In the genomic region with DNA sequence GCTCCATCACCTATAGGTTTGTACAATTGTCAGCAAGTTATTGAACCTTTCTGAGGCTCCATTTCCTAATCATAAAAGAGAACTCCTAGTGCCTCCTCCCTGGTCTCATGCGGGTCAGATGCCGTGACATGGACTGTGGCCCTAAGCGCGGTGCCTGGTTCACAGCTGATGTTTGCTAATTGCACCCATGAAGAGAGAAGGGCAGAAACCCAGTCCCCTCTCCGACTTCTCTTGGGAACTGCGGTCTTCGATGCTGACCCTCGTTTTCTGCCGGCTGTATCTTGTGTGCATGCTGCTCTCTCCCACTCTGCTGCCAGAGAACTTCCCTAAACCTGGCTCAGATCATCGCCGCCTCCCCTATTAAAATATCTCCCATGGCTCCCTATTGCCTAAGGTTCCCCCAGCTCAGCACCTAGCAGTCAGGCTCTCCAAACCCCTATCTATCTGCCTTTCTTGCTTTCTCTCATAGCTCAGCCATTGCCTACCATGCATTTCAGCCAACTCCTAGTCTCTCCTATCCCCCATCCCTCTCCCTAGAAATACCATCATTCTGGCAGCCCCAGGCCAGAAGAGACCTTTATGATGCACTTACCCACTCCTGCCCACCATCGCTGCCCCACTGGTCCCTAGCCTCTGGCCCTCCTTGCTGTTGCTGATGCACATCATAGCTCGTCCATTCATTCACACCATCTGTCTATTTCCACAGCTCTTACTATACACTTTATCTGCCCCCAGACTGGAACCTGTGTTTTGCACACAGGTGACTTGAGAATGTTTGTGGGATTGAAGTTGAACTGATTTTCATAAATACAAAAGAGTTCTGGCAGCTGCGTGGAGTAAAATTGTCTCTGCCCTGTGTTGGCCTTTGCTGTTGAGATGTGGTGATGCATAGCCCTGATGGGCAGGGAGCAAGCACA, we compare ENCODE assay signal across 14 cellular contexts. TPM values are rescaled to one million over a fixed set of nuclear protein-coding genes. Genes with fewer than 3 reads are reported as not detected.
DNase-seq lines count a peak whose midpoint lies in the region; ATAC-seq and FAIRE-seq lines count a peak whose summit lies in the region.
"Had no signal": no experiment of that assay in that cellular context is flagged by ENCODE, and none has a peak within 500 bp of the region (broad histone marks: within the 10 kb centered on the region; RNA-seq: fewer than 3 reads in every experiment).

No MANE protein-coding gene starts in this region.

- peaks cover 77% of the 10 kb centered on the region for H3K4me1 Mint-ChIP-seq in activated CD4-positive, alpha-beta T cell treated with anti-CD3 and anti-CD28 coated beads, Interleukin-2, amount 10 ng/mL, durations not matched to agents 7 days and 5 days
- H3K4me1 Mint-ChIP-seq in central memory CD8-positive, alpha-beta T cell = peaks cover 71% of the 10 kb centered on the region
- peaks cover 82% of the 10 kb centered on the region for H3K4me1 Mint-ChIP-seq in stimulated activated memory B cell treated with anti-CD40 and anti-IgM and Interleukin-4, amounts not matched to agents 10 μg/mL and 1 μg/mL and 100 μg/mL, for 72 hours

- no peaks in the 10 kb centered on the region for H3K27me3 Mint-ChIP-seq in activated CD4-positive, alpha-beta T cell treated with anti-CD3 and anti-CD28 coated beads, Interleukin-2, amount 10 ng/mL, durations not matched to agents 7 days and 5 days
- no peaks in the 10 kb centered on the region for H3K27me3 Mint-ChIP-seq in central memory CD8-positive, alpha-beta T cell
- no peaks in the 10 kb centered on the region for H3K27me3 Mint-ChIP-seq in stimulated activated memory B cell treated with anti-CD40 and anti-IgM and Interleukin-4, amounts not matched to agents 10 μg/mL and 1 μg/mL and 100 μg/mL, for 72 hours

- H3K4me3 Mint-ChIP-seq in activated CD4-positive, alpha-beta T cell treated with anti-CD3 and anti-CD28 coated beads, Interleukin-2, amount 10 ng/mL, durations not matched to agents 7 days and 5 days = no peak overlapping the region
- H3K4me3 Mint-ChIP-seq in central memory CD8-positive, alpha-beta T cell = peak overlapping the region; percentile 7
- H3K4me3 Mint-ChIP-seq in stimulated activated memory B cell treated with anti-CD40 and anti-IgM and Interleukin-4, amounts not matched to agents 10 μg/mL and 1 μg/mL and 100 μg/mL, for 72 hours = peak overlapping the region; percentile 15

- FAIRE-seq in RCC 7860 (lab: Jason Lieb, UNC) = no peak

- peak overlapping the region; percentile 46 for H3K27ac Mint-ChIP-seq in activated CD4-positive, alpha-beta T cell treated with anti-CD3 and anti-CD28 coated beads, Interleukin-2, amount 10 ng/mL, durations not matched to agents 7 days and 5 days
- peak overlapping the region; percentile 19 for H3K27ac Mint-ChIP-seq in central memory CD8-positive, alpha-beta T cell (ENCODE audit: low read depth)
- peak overlapping the region; percentile 95 for H3K27ac Mint-ChIP-seq in stimulated activated memory B cell treated with anti-CD40 and anti-IgM and Interleukin-4, amounts not matched to agents 10 μg/mL and 1 μg/mL and 100 μg/mL, for 72 hours

- no peak for DNase-seq in activated CD4-positive, alpha-beta T cell treated with anti-CD3 and anti-CD28 coated beads, Interleukin-2, amount 10 ng/mL, durations not matched to agents 7 days and 5 days
- no peak for DNase-seq in activated CD4-positive, alpha-beta T cell treated with anti-CD3 and anti-CD28 coated beads, Interleukin-2, amount 50 U/mL, for 4 hours
- DNase-seq in NCI-H526 (lab: John Stamatoyannopoulos, UW) (peak; percentile 79 to 83), RCC 7860 (ENCODE audit: low spot score) (no peak), GOT3 (lab: John Stamatoyannopoulos, UW) (no peak), DMS114 treated with DMSO at 0.1 percent for 48 hours (lab: John Stamatoyannopoulos, UW; ENCODE audit: unreplicated experiment) (no peak)
- no peak for DNase-seq in central memory CD8-positive, alpha-beta T cell (ENCODE audit: low spot score in 2 of 2)
- DNase-seq: Caco-2; hippocampal formation; left lung; NCI-H1930; NCI-H524 treated with DMSO at 0.1 percent for 48 hours; stimulated activated CD4-positive, alpha-beta T cell treated with anti-CD3 and anti-CD28 coated beads, Interleukin-4, amount 100 ng/mL, for 1 hour had no signal

- POLR2A ChIA-PET in activated CD4-positive, alpha-beta T cell treated with anti-CD3 and anti-CD28 coated beads, Interleukin-2, amount 10 ng/mL, durations not matched to agents 7 days and 5 days (lab: Charles Lee) = no interaction called here

- CTCF ChIA-PET in activated CD4-positive, alpha-beta T cell treated with anti-CD3 and anti-CD28 coated beads, Interleukin-2, amount 10 ng/mL, durations not matched to agents 7 days and 5 days (lab: Charles Lee) = interaction anchor here (0.8 to 1.9 kb wide), 3 partner anchors 16 to 1415 kb away, joined by 3 to 7 read pairs (median 7); no protein-coding TSS in a partner anchor

- no peaks in the 10 kb centered on the region for H3K9me3 Mint-ChIP-seq in activated CD4-positive, alpha-beta T cell treated with anti-CD3 and anti-CD28 coated beads, Interleukin-2, amount 10 ng/mL, durations not matched to agents 7 days and 5 days
- no peaks in the 10 kb centered on the region for H3K9me3 Mint-ChIP-seq in central memory CD8-positive, alpha-beta T cell
- no peaks in the 10 kb centered on the region for H3K9me3 Mint-ChIP-seq in stimulated activated memory B cell treated with anti-CD40 and anti-IgM and Interleukin-4, amounts not matched to agents 10 μg/mL and 1 μg/mL and 100 μg/mL, for 72 hours

- ATAC-seq in central memory CD8-positive, alpha-beta T cell (replicated peaks; ENCODE audit: extremely low read depth, poor library complexity, severe bottlenecking) = no peak
- no peak for ATAC-seq in stimulated activated memory B cell treated with anti-CD40 and anti-IgM and Interleukin-4, amounts not matched to agents 10 μg/mL and 1 μg/mL and 100 μg/mL, for 72 hours
- ATAC-seq: left lung had no signal

- peaks cover 72% of the 10 kb centered on the region for H3K36me3 Mint-ChIP-seq in activated CD4-positive, alpha-beta T cell treated with anti-CD3 and anti-CD28 coated beads, Interleukin-2, amount 10 ng/mL, durations not matched to agents 7 days and 5 days (ENCODE audit: low read depth)
- peaks cover 37% of the 10 kb centered on the region for H3K36me3 Mint-ChIP-seq in central memory CD8-positive, alpha-beta T cell (ENCODE audit: insufficient read depth)
- H3K36me3 Mint-ChIP-seq in stimulated activated memory B cell treated with anti-CD40 and anti-IgM and Interleukin-4, amounts not matched to agents 10 μg/mL and 1 μg/mL and 100 μg/mL, for 72 hours = peaks cover 50% of the 10 kb centered on the region

RNA-seq across cellular contexts. Expression of a gene that starts 6.6 kb away (rescaled TPM):
- 100 to 1,000 TPM; 206 to 236 TPM for total RNA-seq in activated CD4-positive, alpha-beta T cell treated with anti-CD3 and anti-CD28 coated beads, Interleukin-2, amount 10 ng/mL, durations not matched to agents 7 days and 5 days

RNA-seq across cellular contexts. Expression of a gene that starts 24.3 kb away (rescaled TPM):
- total RNA-seq in activated CD4-positive, alpha-beta T cell treated with anti-CD3 and anti-CD28 coated beads, Interleukin-2, amount 10 ng/mL, durations not matched to agents 7 days and 5 days = 10 to 100 TPM; 45.7 to 52.5 TPM

Comparison
In these comparisons a context has a peak if more than half of its experiments do, and no peak if none do; other contexts are left out.
1. DNase-seq: peak in NCI-H526 (2 of 2); none in activated CD4-positive, alpha-beta T cell treated with anti-CD3 and anti-CD28 coated beads, Interleukin-2, amount 10 ng/mL, durations not matched to agents 7 days and 5 days (single experiment), activated CD4-positive, alpha-beta T cell treated with anti-CD3 and anti-CD28 coated beads, Interleukin-2, amount 50 U/mL, for 4 hours (0 of 2), central memory CD8-positive, alpha-beta T cell (0 of 2), RCC 7860 (single experiment), GOT3 (single experiment) and DMS114 treated with DMSO at 0.1 percent for 48 hours (single experiment).
2. H3K27ac Mint-ChIP-seq: peak in every context shown above with its lines; median percentile 95 in stimulated activated memory B cell treated with anti-CD40 and anti-IgM and Interleukin-4, amounts not matched to agents 10 μg/mL and 1 μg/mL and 100 μg/mL, for 72 hours; 46 in activated CD4-positive, alpha-beta T cell treated with anti-CD3 and anti-CD28 coated beads, Interleukin-2, amount 10 ng/mL, durations not matched to agents 7 days and 5 days; 19 in central memory CD8-positive, alpha-beta T cell.